In the genomic region with DNA sequence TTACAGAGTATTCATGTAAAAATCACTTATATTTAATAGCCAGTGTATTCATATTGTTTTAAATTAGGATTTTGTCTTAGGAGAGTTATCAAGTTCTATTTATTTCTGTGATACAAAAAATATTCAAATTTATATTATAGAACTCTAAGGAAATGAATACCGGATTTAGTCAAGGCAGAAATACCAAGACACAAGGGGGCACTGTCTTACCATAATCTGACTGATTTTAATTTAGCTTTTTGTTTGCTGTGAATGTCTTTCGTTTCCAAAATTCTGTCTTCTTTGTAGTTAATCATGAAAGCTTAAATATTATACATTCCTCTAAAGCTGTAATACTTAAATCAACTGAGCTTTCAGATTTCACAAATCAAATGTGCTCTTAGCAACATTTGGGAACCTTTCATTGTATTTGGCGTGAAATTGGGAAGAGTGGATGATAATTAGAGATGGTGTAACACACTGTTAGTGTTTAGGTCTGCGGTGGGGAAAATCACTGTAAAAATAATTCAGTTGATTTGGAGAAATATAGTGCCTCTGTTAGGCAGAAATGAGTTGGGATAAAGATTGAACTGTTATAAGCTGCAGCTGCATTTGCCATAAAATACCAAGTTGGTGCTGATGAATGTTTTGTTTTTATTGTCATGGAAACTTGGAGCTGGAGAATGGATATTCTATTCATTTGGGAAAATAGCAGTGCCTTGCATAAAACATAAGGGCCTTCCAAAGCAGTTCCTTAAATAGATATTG, we compare ENCODE assay signal across 8 cellular contexts.
DNase-seq lines count a peak whose midpoint lies in the region; ATAC-seq and TF ChIP-seq lines count a peak whose summit lies in the region.
"Had no signal": no experiment of that assay in that cellular context is flagged by ENCODE, and none has a peak within 500 bp of the region (broad histone marks: within the 10 kb centered on the region; RNA-seq: fewer than 3 reads in every experiment).

No MANE protein-coding gene starts in this region.

- H3K27ac ChIP-seq in WERI-Rb-1 (no peak overlapping the region), heart left ventricle (peak overlapping the region in 10 of 12 donors; percentile 2 to 67 (median 39))

- peaks cover 3 to 60% (median 40%) of the 10 kb centered on the region in 12 donors for H3K4me1 ChIP-seq in heart left ventricle

- TF ChIP-seq CTCF in GM12873 (IDR thresholded peaks at IDR 0.05; ENCODE audit: insufficient read depth, low read depth, low read length, missing control alignments) (peak; percentile 50), WERI-Rb-1 (IDR thresholded peaks at IDR 0.05; ENCODE audit: low read depth, low read length) (peak; percentile 30; the same call in 1 of the 2 replicates), heart left ventricle (IDR thresholded peaks at IDR 0.05) (peak; percentile 62 to 86 (median 80)), retinal pigment epithelial cell (conservative IDR thresholded peaks at IDR 0.05; ENCODE audit: low read depth, low read length) (peak; percentile 68)

- DNase-seq in NCI-H1436 (lab: John Stamatoyannopoulos, UW) (peak; percentile 61), WERI-Rb-1 (no peak), heart left ventricle (peak in 1 of 5 donors; percentile 27), retinal pigment epithelial cell (ENCODE audit: low read depth) (no peak), T1000 (lab: John Stamatoyannopoulos, UW) (no peak)
- DNase-seq: activated naive CD8-positive, alpha-beta T cell treated with anti-CD3 and anti-CD28 coated beads, Interleukin-2, amount 10 ng/mL, durations not matched to agents 7 days and 5 days had no signal

- intact Hi-C loops in heart left ventricle (cut with DNase I): loop anchor here in 9 of 10 donors (1.0 to 10.0 kb wide), 12 partner anchors 66 to 652 kb away; a partner anchor contains a TSS

- ATAC-seq in heart left ventricle (peak in 2 of 4 donors; percentile 32 to 56), GM18520 (IDR thresholded peaks at IDR 0.05; ENCODE audit: unreplicated experiment) (no peak)

- H3K9me3 ChIP-seq in WERI-Rb-1 (ENCODE audit: severe bottlenecking) (peaks cover 1% of the 10 kb centered on the region), heart left ventricle (peaks cover 0 to 6% (median under 1%) of the 10 kb centered on the region in 12 donors)

- H3K27me3 ChIP-seq in WERI-Rb-1 (ENCODE audit: insufficient read depth, low read depth, severe bottlenecking) (no peaks in the 10 kb centered on the region), heart left ventricle (no peaks in the 10 kb centered on the region)

- TF ChIP-seq POLR2A in heart left ventricle (IDR thresholded peaks at IDR 0.05): no peak

- H3K4me3 ChIP-seq in WERI-Rb-1 (ENCODE audit: low read depth, low read length) (no peak overlapping the region), heart left ventricle (peak overlapping the region in 10 of 12 donors; percentile 4 to 45 (median 30)), retinal pigment epithelial cell (ENCODE audit: low read length) (no peak overlapping the region)

- 15 to 22% (median 18%) methylated on average over 4 of the region's 4 CpGs for WGBS in heart left ventricle, 4 donors

- H3K36me3 ChIP-seq in WERI-Rb-1: peaks cover 4% of the 10 kb centered on the region; the same call in 1 of the 2 replicates
- peaks cover 0 to 5% (median 0%) of the 10 kb centered on the region in 9 donors for H3K36me3 ChIP-seq in heart left ventricle

Comparison
In these comparisons a context has a peak if more than half of its experiments do, and no peak if none do; other contexts are left out.
1. H3K4me3 ChIP-seq: peak in heart left ventricle (10 of 12); none in WERI-Rb-1 (single experiment) and retinal pigment epithelial cell (single experiment).
2. Peak in every context shown above with its lines, with median percentiles within 50 percentile points of each other: CTCF ChIP-seq.